1 cellular context compared by ENCODE assay signal in genomic region chr1:229280037-229280828, GRCh38.
TF ChIP-seq lines count a peak whose summit lies in the region.

No MANE protein-coding gene starts in this region.

TF ChIP-seq in HEK293, 187 proteins besides CTCF, POLR2A, EP300 and RAD21 (continued from another document):
- TF ChIP-seq ZNF600 (tag by site-specific recombination; IDR thresholded peaks at IDR 0.05): peak; percentile 98
- TF ChIP-seq, protein P1, sequence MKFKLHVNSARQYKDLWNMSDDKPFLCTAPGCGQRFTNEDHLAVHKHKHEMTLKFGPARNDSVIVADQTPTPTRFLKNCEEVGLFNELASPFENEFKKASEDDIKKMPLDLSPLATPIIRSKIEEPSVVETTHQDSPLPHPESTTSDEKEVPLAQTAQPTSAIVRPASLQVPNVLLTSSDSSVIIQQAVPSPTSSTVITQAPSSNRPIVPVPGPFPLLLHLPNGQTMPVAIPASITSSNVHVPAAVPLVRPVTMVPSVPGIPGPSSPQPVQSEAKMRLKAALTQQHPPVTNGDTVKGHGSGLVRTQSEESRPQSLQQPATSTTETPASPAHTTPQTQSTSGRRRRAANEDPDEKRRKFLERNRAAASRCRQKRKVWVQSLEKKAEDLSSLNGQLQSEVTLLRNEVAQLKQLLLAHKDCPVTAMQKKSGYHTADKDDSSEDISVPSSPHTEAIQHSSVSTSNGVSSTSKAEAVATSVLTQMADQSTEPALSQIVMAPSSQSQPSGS (tag by site-specific recombination; IDR thresholded peaks at IDR 0.05; ENCODE audit: low read depth): peak; percentile 50; the same call in 1 of the 2 replicates
TF ChIP-seq in HEK293: peak in this region for 6.
